ENCODE assay signal across 8 cellular contexts in genomic region chr13:75695908-75696307, GRCh38. TPM values are rescaled to one million over a fixed set of nuclear protein-coding genes. Genes with fewer than 3 reads are reported as not detected.
DNase-seq lines count a peak whose midpoint lies in the region; ATAC-seq and TF ChIP-seq lines count a peak whose summit lies in the region.
"Not testable (repeated sequence)": the region's sequence is repeated elsewhere in the genome, so short reads cannot be mapped to it uniquely, and the experiment has no call there.

No MANE protein-coding gene starts in this region.

- not testable (repeated sequence) for H3K4me3 ChIP-seq in AG09309 (ENCODE audit: control insufficient read depth, low read depth, low read length); HL-60 (replicated peaks; ENCODE audit: insufficient read depth, low read length); colonic mucosa

- H3K9me3 ChIP-seq in colonic mucosa = not testable (repeated sequence)

- H3K36me3 ChIP-seq in colonic mucosa = not testable (repeated sequence)

- H3K27me3 Mint-ChIP-seq in activated CD4-positive, alpha-beta memory T cell treated with anti-CD3 and anti-CD28 coated beads for 36 hours = not testable (repeated sequence)

- H3K36me3 Mint-ChIP-seq in activated CD4-positive, alpha-beta memory T cell treated with anti-CD3 and anti-CD28 coated beads for 36 hours = not testable (repeated sequence)

- not testable (repeated sequence) for H3K4me3 Mint-ChIP-seq in activated CD4-positive, alpha-beta memory T cell treated with anti-CD3 and anti-CD28 coated beads for 36 hours

- not testable (repeated sequence) for H3K9me3 Mint-ChIP-seq in activated CD4-positive, alpha-beta memory T cell treated with anti-CD3 and anti-CD28 coated beads for 36 hours

- ATAC-seq in GM18909 (IDR thresholded peaks at IDR 0.05; ENCODE audit: poor library complexity, unreplicated experiment) = peak; percentile 63

- TF ChIP-seq CTCF in AG09309 (IDR thresholded peaks at IDR 0.05; ENCODE audit: control insufficient read depth, insufficient read depth, low read depth, low read length, missing control alignments) (peak; percentile 84), HL-60 (IDR thresholded peaks at IDR 0.05; ENCODE audit: insufficient read depth, low read length) (peak; percentile 91), colonic mucosa (IDR thresholded peaks at IDR 0.05) (peak; percentile 89)

- POLR2A ChIA-PET in activated CD4-positive, alpha-beta memory T cell treated with anti-CD3 and anti-CD28 coated beads for 36 hours (lab: Charles Lee) = not testable (repeated sequence)

- CTCF ChIA-PET in activated CD4-positive, alpha-beta memory T cell treated with anti-CD3 and anti-CD28 coated beads for 36 hours (lab: Charles Lee) = interaction anchor here (0.6 to 4.6 kb wide), 67 partner anchors 8 to 1211 kb away, joined by 3 to 83 read pairs (median 4); partner anchors contain the start of gene KCTD12

- not testable (repeated sequence) for H3K4me1 ChIP-seq in colonic mucosa

- H3K9ac ChIP-seq in colonic mucosa (ENCODE audit: low read depth in 2 of 2, low read length in 2 of 2) = not testable (repeated sequence)

- H3K27ac Mint-ChIP-seq in activated CD4-positive, alpha-beta memory T cell treated with anti-CD3 and anti-CD28 coated beads for 36 hours = not testable (repeated sequence)

- not testable (repeated sequence) for DNase-seq in AG09309 (ENCODE audit: low read depth)
- DNase-seq in HL-60 (ENCODE audit: low read depth in 1 of 2, low spot score in 1 of 2) (peak in 1 of 2 experiments; percentile 75), colonic mucosa (peak; percentile 83), kidney glomerular epithelial cell (lab: John Stamatoyannopoulos, UW) (peak; percentile 71)
- DNase-seq in NK-92 treated with Interleukin-12 subunit alpha and Interleukin-12 subunit beta, amount 100 ng/mL, for 24 hours (lab: John Stamatoyannopoulos, UW) = peak; percentile 31
- DNase-seq in activated CD4-positive, alpha-beta memory T cell treated with anti-CD3 and anti-CD28 coated beads for 36 hours = peak; percentile 80
- DNase-seq in stimulated activated CD4-positive, alpha-beta T cell treated with anti-CD3 and anti-CD28 coated beads, Interleukin-1b, Interleukin-23, amount 100 ng/mL, for 1 hour (ENCODE audit: low read depth in 2 of 2) = peak; percentile 28 to 64

- not testable (repeated sequence) for H3K27me3 ChIP-seq in HL-60 (ENCODE audit: insufficient read depth, poor library complexity, severe bottlenecking); colonic mucosa

- H3K4me1 Mint-ChIP-seq in activated CD4-positive, alpha-beta memory T cell treated with anti-CD3 and anti-CD28 coated beads for 36 hours (ENCODE audit: low read depth) = not testable (repeated sequence)

- intact Hi-C loops in activated CD4-positive, alpha-beta memory T cell treated with anti-CD3 and anti-CD28 coated beads for 36 hours (cut with micrococcal nuclease) = loop anchor here (2.0 to 10.0 kb wide), 4 partner anchors 175 to 1209 kb away; no protein-coding TSS in a partner anchor
- intact Hi-C loops in colonic mucosa (cut with DNase I) = loop anchor here (5.0 to 10.0 kb wide), 4 partner anchors 109 to 1209 kb away; no protein-coding TSS in a partner anchor

- not testable (repeated sequence) for H3K27ac ChIP-seq in HL-60 (replicated peaks); colonic mucosa

RNA-seq across cellular contexts. Expression of gene LMO7, which starts 59.8 kb away (rescaled TPM):
- 1 to 10 TPM; 7.8 to 8.7 TPM for total RNA-seq in activated CD4-positive, alpha-beta memory T cell treated with anti-CD3 and anti-CD28 coated beads for 36 hours
- total RNA-seq in colonic mucosa = 100 to 1,000 TPM; 118 to 193 TPM

Comparison
In these comparisons a context has a peak if more than half of its experiments do, and no peak if none do; other contexts are left out.
1. RNA of gene LMO7, which starts 59.8 kb away (total RNA-seq): 118 to 193 TPM in colonic mucosa; 7.8 to 8.7 TPM in activated CD4-positive, alpha-beta memory T cell treated with anti-CD3 and anti-CD28 coated beads for 36 hours; every median in the first group is over 10 times any median in the second.
2. Peak in every context shown above with its lines, with median percentiles within 50 percentile points of each other: CTCF ChIP-seq.